Comparison of ENCODE assay signal across 16 cellular contexts in genomic region chr2:37926635-37927034, GRCh38. TPM values are rescaled to one million over a fixed set of nuclear protein-coding genes. Genes with fewer than 3 reads are reported as not detected.
DNase-seq lines count a peak whose midpoint lies in the region; ATAC-seq and TF ChIP-seq lines count a peak whose summit lies in the region.
"Had no signal": no experiment of that assay in that cellular context is flagged by ENCODE, and none has a peak within 500 bp of the region (broad histone marks: within the 10 kb centered on the region; RNA-seq: fewer than 3 reads in every experiment).

No MANE protein-coding gene starts in this region.

- no peak overlapping the region for H4K91ac ChIP-seq in mesenchymal stem cell (ENCODE audit: low read length)

- H3K9me3 ChIP-seq in CD4-positive, alpha-beta T cell (ENCODE audit: control insufficient read depth, low read length) = no peaks in the 10 kb centered on the region
- no peaks in the 10 kb centered on the region for H3K9me3 ChIP-seq in mesenchymal stem cell (ENCODE audit: control insufficient read depth, low read length)
- H3K9me3 ChIP-seq in spleen = no peaks in the 10 kb centered on the region
- H3K9me3 ChIP-seq: BE2C had no signal

- no peak overlapping the region for H3K27ac ChIP-seq in CD4-positive, alpha-beta T cell (ENCODE audit: low read depth, low read length)
- H3K27ac ChIP-seq in mesenchymal stem cell (ENCODE audit: low read length, poor library complexity, severe bottlenecking) (no peak overlapping the region), spleen (peak overlapping the region in 6 of 8 donors; percentile 28 to 97 (median 96))

- no peak for TF ChIP-seq CTCF in CD4-positive, alpha-beta T cell (IDR thresholded peaks at IDR 0.05)
- no peak for TF ChIP-seq CTCF in LNCaP clone FGC (IDR thresholded peaks at IDR 0.05; ENCODE audit: control insufficient read depth, extremely low read depth, insufficient read depth)
- no peak for TF ChIP-seq CTCF in spleen (IDR thresholded peaks at IDR 0.05 in 8 of 11, conservative IDR thresholded peaks at IDR 0.05 in 3 of 11)

- peak overlapping the region in 1 of 2 experiments; percentile 71 for H2BK12ac ChIP-seq in mesenchymal stem cell (ENCODE audit: low read length in 2 of 2)

- H3K14ac ChIP-seq in mesenchymal stem cell (ENCODE audit: low read length in 2 of 2) = no peak overlapping the region

- no peak overlapping the region for H2BK15ac ChIP-seq in mesenchymal stem cell (ENCODE audit: low read depth, poor library complexity, severe bottlenecking)

- CTCF ChIA-PET in CD4-positive, alpha-beta T cell (lab: Charles Lee) = no interaction called here

- no peak overlapping the region for H3K23ac ChIP-seq in mesenchymal stem cell (ENCODE audit: low read length in 2 of 2)

- no peaks in the 10 kb centered on the region for H3K27me3 Mint-ChIP-seq in CD4-positive, alpha-beta T cell
- H3K27me3 Mint-ChIP-seq: IgD-negative memory B cell had no signal

- H3K36me3 Mint-ChIP-seq in CD4-positive, alpha-beta T cell (ENCODE audit: low read depth) = peaks cover 5% of the 10 kb centered on the region

- H2AFZ ChIP-seq in mesenchymal stem cell (ENCODE audit: low read depth, low read length) = no peak overlapping the region

- H3K4me2 ChIP-seq in mesenchymal stem cell (ENCODE audit: low read length, poor library complexity, severe bottlenecking) = no peak overlapping the region

- H3K4me1 Mint-ChIP-seq in CD4-positive, alpha-beta T cell (ENCODE audit: low read depth) = peaks cover 42% of the 10 kb centered on the region

- no peak for TF ChIP-seq POLR2A in spleen (IDR thresholded peaks at IDR 0.05)

- H3K27me3 ChIP-seq in CD4-positive, alpha-beta T cell (ENCODE audit: control insufficient read depth, insufficient read depth, low read length) = no peaks in the 10 kb centered on the region
- H3K27me3 ChIP-seq in mesenchymal stem cell (ENCODE audit: control insufficient read depth in 1 of 2, insufficient read depth in 1 of 2, low read length in 2 of 2) = no peaks in the 10 kb centered on the region
- no peaks in the 10 kb centered on the region for H3K27me3 ChIP-seq in spleen (replicated peaks in 1 of 7)
- H3K27me3 ChIP-seq: BE2C had no signal

- H4K8ac ChIP-seq in mesenchymal stem cell (ENCODE audit: low read length) = no peak overlapping the region

- intact Hi-C loops in CD4-positive, alpha-beta T cell (cut with DNase I, micrococcal nuclease) = loop anchor here in 1 of 2 experiments (10.0 kb wide), 2 partner anchors 458 to 828 kb away; partner anchors contain the start of gene SRSF7
- intact Hi-C loops in spleen (cut with DNase I; ENCODE audit: low total_unique reads) = no loop called here

- no peak for ATAC-seq in CD4-positive, alpha-beta T cell (ENCODE audit: poor library complexity)
- ATAC-seq in esophagus mucosa = no peak

- H3K4me1 ChIP-seq in mesenchymal stem cell (ENCODE audit: control insufficient read depth, insufficient read depth, low read depth, low read length) (peaks cover 7% of the 10 kb centered on the region), spleen (peaks cover 20 to 82% (median 52%) of the 10 kb centered on the region in 6 donors)
- H3K4me1 ChIP-seq: BE2C had no signal

- no peak overlapping the region for H2BK5ac ChIP-seq in mesenchymal stem cell (ENCODE audit: low read depth, low read length, poor library complexity, severe bottlenecking)

- H3K9ac ChIP-seq in mesenchymal stem cell (ENCODE audit: low read length) = peak overlapping the region; percentile 93

- no peak overlapping the region for H3K27ac Mint-ChIP-seq in CD4-positive, alpha-beta T cell

- no peak overlapping the region for H2BK120ac ChIP-seq in mesenchymal stem cell (ENCODE audit: low read depth, low read length)

- H3K36me3 ChIP-seq in mesenchymal stem cell (ENCODE audit: control insufficient read depth in 1 of 2, insufficient read depth in 2 of 2, low read depth in 1 of 2, low read length in 2 of 2) = peaks cover 5% of the 10 kb centered on the region in 2 experiments
- H3K36me3 ChIP-seq in spleen = peaks cover 0 to 14% (median 0%) of the 10 kb centered on the region in 6 donors
- H3K36me3 ChIP-seq: BE2C had no signal

- peak overlapping the region in 1 of 2 experiments; percentile 37 for H3K4ac ChIP-seq in mesenchymal stem cell (ENCODE audit: low read depth in 1 of 2, low read length in 2 of 2)

- H3K18ac ChIP-seq in mesenchymal stem cell (ENCODE audit: low read depth in 1 of 2, low read length in 2 of 2) = no peak overlapping the region

- POLR2A ChIA-PET in CD4-positive, alpha-beta T cell (lab: Charles Lee) = interaction anchor here (0.6 kb wide), 1 partner anchor 56 kb away, joined by 3 read pairs; no protein-coding TSS in a partner anchor

- WGBS in mesenchymal stem cell = 93% methylated on average over 5 of the region's 6 CpGs
- 93 to 97% (median 94%) methylated on average over 6 of the region's 6 CpGs for WGBS in spleen, 5 donors

- DNase-seq in CD4-positive, alpha-beta T cell = no peak
- DNase-seq in LNCaP clone FGC (ENCODE audit: low read depth) (no peak), mesenchymal stem cell (no peak), spleen (no peak), EL (no peak), MV-4-11 (lab: John Stamatoyannopoulos, UW) (no peak)
- DNase-seq: ACHN; BE2C; H7; NCI-H1048; NCI-H146; NCI-H345; NK-92 treated with Interleukin-12 subunit alpha and Interleukin-12 subunit beta, amount 100 ng/mL, for 24 hours; OCI-M1 had no signal

- H2AK5ac ChIP-seq in mesenchymal stem cell (ENCODE audit: low read length, severe bottlenecking) = peak overlapping the region; percentile 35

- peaks cover 6% of the 10 kb centered on the region for H3K79me1 ChIP-seq in mesenchymal stem cell (replicated peaks; ENCODE audit: low read length, poor library complexity, severe bottlenecking)

- peak overlapping the region; percentile 74; the same call in 1 of the 2 replicates for H3K4me3 ChIP-seq in LNCaP clone FGC (ENCODE audit: low read depth, low read length)
- H3K4me3 ChIP-seq in mesenchymal stem cell (ENCODE audit: insufficient read depth in 1 of 2, low read depth in 1 of 2, low read length in 2 of 2) = no peak overlapping the region
- peak overlapping the region in 1 of 8 donors; percentile 80 for H3K4me3 ChIP-seq in spleen

- H3K4me3 Mint-ChIP-seq in CD4-positive, alpha-beta T cell = peak overlapping the region; percentile 61

- no peaks in the 10 kb centered on the region for H3K9me3 Mint-ChIP-seq in CD4-positive, alpha-beta T cell

RNA-seq across cellular contexts. Expression of gene RMDN2, which starts 1.5 kb away (rescaled TPM):
- 1 to 10 TPM; 2.4 to 3.3 TPM for total RNA-seq in CD4-positive, alpha-beta T cell
- 5.0 TPM for polyA plus RNA-seq in mesenchymal stem cell (2013, experiment 1 of 2)
- 5.7 TPM for polyA plus RNA-seq in mesenchymal stem cell (2013, experiment 2 of 2)
- total RNA-seq in spleen (10 to 100 TPM; 22.1 to 57.1 (median 34.3) TPM), esophagus mucosa (3.2 TPM)
- polyA plus RNA-seq in spleen = 10 to 100 TPM; 10.8 to 18.3 (median 12.9) TPM

Comparison
In these comparisons a context has a peak if more than half of its experiments do, and no peak if none do; other contexts are left out.
1. H3K27ac ChIP-seq: peak in spleen (6 of 8); none in CD4-positive, alpha-beta T cell (single experiment) and mesenchymal stem cell (single experiment).